In the genomic region with DNA sequence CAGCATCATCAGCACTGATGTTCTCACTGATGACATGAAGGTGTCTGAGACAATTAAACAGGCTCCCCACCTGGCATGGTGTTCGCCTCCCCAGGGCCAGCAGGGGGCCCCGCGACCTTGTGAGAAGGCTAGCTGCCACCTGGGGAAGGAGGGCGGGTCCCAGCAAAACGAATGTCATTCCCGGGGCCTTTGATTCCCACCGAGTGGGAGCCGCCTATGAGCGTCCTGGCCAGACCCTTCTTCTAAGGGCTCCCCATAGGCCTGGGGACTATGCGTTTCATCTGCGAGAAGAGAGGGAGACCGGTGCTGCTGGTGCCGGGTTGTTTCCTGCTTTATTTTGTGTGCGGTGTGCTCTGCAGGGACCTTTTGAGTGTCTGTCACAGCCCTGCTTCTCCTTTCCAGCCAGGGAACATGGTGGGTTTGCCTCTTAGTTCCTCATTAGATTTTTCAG, we compare ENCODE assay signal across 1 cellular context.
TF ChIP-seq lines count a peak whose summit lies in the region.

No MANE protein-coding gene starts in this region.

TF ChIP-seq in K562, 482 proteins besides CTCF, POLR2A, EP300 and RAD21 (continued from another document and continues in another):
- TF ChIP-seq, protein P1, sequence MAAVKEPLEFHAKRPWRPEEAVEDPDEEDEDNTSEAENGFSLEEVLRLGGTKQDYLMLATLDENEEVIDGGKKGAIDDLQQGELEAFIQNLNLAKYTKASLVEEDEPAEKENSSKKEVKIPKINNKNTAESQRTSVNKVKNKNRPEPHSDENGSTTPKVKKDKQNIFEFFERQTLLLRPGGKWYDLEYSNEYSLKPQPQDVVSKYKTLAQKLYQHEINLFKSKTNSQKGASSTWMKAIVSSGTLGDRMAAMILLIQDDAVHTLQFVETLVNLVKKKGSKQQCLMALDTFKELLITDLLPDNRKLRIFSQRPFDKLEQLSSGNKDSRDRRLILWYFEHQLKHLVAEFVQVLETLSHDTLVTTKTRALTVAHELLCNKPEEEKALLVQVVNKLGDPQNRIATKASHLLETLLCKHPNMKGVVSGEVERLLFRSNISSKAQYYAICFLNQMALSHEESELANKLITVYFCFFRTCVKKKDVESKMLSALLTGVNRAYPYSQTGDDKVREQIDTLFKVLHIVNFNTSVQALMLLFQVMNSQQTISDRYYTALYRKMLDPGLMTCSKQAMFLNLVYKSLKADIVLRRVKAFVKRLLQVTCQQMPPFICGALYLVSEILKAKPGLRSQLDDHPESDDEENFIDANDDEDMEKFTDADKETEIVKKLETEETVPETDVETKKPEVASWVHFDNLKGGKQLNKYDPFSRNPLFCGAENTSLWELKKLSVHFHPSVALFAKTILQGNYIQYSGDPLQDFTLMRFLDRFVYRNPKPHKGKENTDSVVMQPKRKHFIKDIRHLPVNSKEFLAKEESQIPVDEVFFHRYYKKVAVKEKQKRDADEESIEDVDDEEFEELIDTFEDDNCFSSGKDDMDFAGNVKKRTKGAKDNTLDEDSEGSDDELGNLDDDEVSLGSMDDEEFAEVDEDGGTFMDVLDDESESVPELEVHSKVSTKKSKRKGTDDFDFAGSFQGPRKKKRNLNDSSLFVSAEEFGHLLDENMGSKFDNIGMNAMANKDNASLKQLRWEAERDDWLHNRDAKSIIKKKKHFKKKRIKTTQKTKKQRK (IDR thresholded peaks at IDR 0.05; ENCODE audit: borderline replicate concordance, low read depth, low read length) = no peak
- TF ChIP-seq KLF13 (tag; IDR thresholded peaks at IDR 0.05; ENCODE audit: borderline replicate concordance, low read depth) (peak; percentile 44; the same call in 1 of the 2 replicates), HDAC2 (IDR thresholded peaks at IDR 0.05) (no peak), TEAD2 (tag; IDR thresholded peaks at IDR 0.05) (no peak), CXXC5 (CRISPR knock-in tag; IDR thresholded peaks at IDR 0.05) (no peak), ZNF232 (CRISPR knock-in tag; IDR thresholded peaks at IDR 0.05) (no peak), STAG1 (CRISPR knock-in tag; IDR thresholded peaks at IDR 0.05; ENCODE audit: borderline replicate concordance) (peak; percentile 22; the same call in 1 of the 2 replicates), KDM1A (IDR thresholded peaks at IDR 0.05) (no peak), CHCHD3 (CRISPR knock-in tag; IDR thresholded peaks at IDR 0.05) (no peak), PURB (CRISPR knock-in tag; IDR thresholded peaks at IDR 0.05; ENCODE audit: low read depth) (no peak), GABPA (tag; conservative IDR thresholded peaks at IDR 0.05; ENCODE audit: low read depth) (no peak), SMC3 (conservative IDR thresholded peaks at IDR 0.05; ENCODE audit: insufficient read depth, low read depth, low read length) (peak; percentile 75), ARNT (IDR thresholded peaks at IDR 0.05) (no peak), HEY1 (CRISPR knock-in tag; IDR thresholded peaks at IDR 0.05; ENCODE audit: borderline replicate concordance) (no peak), ZNF133 (CRISPR knock-in tag; IDR thresholded peaks at IDR 0.05) (no peak), ZNF12 (CRISPR knock-in tag; IDR thresholded peaks at IDR 0.05) (no peak), ZKSCAN8 (CRISPR knock-in tag; IDR thresholded peaks at IDR 0.05) (no peak), CTBP1 (IDR thresholded peaks at IDR 0.05; ENCODE audit: borderline replicate concordance) (peak; percentile 43; the same call in 1 of the 2 replicates), SMARCC2 (IDR thresholded peaks at IDR 0.05; ENCODE audit: low read depth) (no peak), KLF1 (tag; IDR thresholded peaks at IDR 0.05) (no peak), CHD2 (IDR thresholded peaks at IDR 0.05; ENCODE audit: low read depth, low read length) (no peak), PHTF2 (CRISPR knock-in tag; IDR thresholded peaks at IDR 0.05) (no peak), MYNN (IDR thresholded peaks at IDR 0.05) (no peak), MYNN (CRISPR knock-in tag; IDR thresholded peaks at IDR 0.05) (no peak)
- TF ChIP-seq, protein P2, sequence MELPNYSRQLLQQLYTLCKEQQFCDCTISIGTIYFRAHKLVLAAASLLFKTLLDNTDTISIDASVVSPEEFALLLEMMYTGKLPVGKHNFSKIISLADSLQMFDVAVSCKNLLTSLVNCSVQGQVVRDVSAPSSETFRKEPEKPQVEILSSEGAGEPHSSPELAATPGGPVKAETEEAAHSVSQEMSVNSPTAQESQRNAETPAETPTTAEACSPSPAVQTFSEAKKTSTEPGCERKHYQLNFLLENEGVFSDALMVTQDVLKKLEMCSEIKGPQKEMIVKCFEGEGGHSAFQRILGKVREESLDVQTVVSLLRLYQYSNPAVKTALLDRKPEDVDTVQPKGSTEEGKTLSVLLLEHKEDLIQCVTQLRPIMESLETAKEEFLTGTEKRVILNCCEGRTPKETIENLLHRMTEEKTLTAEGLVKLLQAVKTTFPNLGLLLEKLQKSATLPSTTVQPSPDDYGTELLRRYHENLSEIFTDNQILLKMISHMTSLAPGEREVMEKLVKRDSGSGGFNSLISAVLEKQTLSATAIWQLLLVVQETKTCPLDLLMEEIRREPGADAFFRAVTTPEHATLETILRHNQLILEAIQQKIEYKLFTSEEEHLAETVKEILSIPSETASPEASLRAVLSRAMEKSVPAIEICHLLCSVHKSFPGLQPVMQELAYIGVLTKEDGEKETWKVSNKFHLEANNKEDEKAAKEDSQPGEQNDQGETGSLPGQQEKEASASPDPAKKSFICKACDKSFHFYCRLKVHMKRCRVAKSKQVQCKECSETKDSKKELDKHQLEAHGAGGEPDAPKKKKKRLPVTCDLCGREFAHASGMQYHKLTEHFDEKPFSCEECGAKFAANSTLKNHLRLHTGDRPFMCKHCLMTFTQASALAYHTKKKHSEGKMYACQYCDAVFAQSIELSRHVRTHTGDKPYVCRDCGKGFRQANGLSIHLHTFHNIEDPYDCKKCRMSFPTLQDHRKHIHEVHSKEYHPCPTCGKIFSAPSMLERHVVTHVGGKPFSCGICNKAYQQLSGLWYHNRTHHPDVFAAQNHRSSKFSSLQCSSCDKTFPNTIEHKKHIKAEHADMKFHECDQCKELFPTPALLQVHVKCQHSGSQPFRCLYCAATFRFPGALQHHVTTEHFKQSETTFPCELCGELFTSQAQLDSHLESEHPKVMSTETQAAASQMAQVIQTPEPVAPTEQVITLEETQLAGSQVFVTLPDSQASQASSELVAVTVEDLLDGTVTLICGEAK (IDR thresholded peaks at IDR 0.05) = no peak
- TF ChIP-seq, protein P2 (CRISPR knock-in tag; IDR thresholded peaks at IDR 0.05) = no peak
- TF ChIP-seq, protein P3, sequence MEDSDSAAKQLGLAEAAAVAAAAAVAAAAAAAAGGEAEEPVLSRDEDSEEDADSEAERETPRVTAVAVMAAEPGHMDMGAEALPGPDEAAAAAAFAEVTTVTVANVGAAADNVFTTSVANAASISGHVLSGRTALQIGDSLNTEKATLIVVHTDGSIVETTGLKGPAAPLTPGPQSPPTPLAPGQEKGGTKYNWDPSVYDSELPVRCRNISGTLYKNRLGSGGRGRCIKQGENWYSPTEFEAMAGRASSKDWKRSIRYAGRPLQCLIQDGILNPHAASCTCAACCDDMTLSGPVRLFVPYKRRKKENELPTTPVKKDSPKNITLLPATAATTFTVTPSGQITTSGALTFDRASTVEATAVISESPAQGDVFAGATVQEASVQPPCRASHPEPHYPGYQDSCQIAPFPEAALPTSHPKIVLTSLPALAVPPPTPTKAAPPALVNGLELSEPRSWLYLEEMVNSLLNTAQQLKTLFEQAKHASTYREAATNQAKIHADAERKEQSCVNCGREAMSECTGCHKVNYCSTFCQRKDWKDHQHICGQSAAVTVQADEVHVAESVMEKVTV (CRISPR knock-in tag; IDR thresholded peaks at IDR 0.05) = 0 out of 2 replicates have a peak, but pooled peaks have one; percentile 44
- TF ChIP-seq, protein P4, sequence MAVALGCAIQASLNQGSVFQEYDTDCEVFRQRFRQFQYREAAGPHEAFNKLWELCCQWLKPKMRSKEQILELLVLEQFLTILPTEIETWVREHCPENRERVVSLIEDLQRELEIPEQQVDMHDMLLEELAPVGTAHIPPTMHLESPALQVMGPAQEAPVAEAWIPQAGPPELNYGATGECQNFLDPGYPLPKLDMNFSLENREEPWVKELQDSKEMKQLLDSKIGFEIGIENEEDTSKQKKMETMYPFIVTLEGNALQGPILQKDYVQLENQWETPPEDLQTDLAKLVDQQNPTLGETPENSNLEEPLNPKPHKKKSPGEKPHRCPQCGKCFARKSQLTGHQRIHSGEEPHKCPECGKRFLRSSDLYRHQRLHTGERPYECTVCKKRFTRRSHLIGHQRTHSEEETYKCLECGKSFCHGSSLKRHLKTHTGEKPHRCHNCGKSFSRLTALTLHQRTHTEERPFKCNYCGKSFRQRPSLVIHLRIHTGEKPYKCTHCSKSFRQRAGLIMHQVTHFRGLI (CRISPR knock-in tag; IDR thresholded peaks at IDR 0.05) = no peak
- TF ChIP-seq, protein P5, sequence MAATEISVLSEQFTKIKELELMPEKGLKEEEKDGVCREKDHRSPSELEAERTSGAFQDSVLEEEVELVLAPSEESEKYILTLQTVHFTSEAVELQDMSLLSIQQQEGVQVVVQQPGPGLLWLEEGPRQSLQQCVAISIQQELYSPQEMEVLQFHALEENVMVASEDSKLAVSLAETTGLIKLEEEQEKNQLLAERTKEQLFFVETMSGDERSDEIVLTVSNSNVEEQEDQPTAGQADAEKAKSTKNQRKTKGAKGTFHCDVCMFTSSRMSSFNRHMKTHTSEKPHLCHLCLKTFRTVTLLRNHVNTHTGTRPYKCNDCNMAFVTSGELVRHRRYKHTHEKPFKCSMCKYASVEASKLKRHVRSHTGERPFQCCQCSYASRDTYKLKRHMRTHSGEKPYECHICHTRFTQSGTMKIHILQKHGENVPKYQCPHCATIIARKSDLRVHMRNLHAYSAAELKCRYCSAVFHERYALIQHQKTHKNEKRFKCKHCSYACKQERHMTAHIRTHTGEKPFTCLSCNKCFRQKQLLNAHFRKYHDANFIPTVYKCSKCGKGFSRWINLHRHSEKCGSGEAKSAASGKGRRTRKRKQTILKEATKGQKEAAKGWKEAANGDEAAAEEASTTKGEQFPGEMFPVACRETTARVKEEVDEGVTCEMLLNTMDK (IDR thresholded peaks at IDR 0.05; ENCODE audit: borderline replicate concordance, insufficient read depth, low read depth, low read length, poor library complexity, severe bottlenecking) = peak; percentile 69
- TF ChIP-seq, protein P6, sequence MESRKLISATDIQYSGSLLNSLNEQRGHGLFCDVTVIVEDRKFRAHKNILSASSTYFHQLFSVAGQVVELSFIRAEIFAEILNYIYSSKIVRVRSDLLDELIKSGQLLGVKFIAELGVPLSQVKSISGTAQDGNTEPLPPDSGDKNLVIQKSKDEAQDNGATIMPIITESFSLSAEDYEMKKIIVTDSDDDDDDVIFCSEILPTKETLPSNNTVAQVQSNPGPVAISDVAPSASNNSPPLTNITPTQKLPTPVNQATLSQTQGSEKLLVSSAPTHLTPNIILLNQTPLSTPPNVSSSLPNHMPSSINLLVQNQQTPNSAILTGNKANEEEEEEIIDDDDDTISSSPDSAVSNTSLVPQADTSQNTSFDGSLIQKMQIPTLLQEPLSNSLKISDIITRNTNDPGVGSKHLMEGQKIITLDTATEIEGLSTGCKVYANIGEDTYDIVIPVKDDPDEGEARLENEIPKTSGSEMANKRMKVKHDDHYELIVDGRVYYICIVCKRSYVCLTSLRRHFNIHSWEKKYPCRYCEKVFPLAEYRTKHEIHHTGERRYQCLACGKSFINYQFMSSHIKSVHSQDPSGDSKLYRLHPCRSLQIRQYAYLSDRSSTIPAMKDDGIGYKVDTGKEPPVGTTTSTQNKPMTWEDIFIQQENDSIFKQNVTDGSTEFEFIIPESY (CRISPR knock-in tag; IDR thresholded peaks at IDR 0.05) = no peak
- TF ChIP-seq, protein P7, sequence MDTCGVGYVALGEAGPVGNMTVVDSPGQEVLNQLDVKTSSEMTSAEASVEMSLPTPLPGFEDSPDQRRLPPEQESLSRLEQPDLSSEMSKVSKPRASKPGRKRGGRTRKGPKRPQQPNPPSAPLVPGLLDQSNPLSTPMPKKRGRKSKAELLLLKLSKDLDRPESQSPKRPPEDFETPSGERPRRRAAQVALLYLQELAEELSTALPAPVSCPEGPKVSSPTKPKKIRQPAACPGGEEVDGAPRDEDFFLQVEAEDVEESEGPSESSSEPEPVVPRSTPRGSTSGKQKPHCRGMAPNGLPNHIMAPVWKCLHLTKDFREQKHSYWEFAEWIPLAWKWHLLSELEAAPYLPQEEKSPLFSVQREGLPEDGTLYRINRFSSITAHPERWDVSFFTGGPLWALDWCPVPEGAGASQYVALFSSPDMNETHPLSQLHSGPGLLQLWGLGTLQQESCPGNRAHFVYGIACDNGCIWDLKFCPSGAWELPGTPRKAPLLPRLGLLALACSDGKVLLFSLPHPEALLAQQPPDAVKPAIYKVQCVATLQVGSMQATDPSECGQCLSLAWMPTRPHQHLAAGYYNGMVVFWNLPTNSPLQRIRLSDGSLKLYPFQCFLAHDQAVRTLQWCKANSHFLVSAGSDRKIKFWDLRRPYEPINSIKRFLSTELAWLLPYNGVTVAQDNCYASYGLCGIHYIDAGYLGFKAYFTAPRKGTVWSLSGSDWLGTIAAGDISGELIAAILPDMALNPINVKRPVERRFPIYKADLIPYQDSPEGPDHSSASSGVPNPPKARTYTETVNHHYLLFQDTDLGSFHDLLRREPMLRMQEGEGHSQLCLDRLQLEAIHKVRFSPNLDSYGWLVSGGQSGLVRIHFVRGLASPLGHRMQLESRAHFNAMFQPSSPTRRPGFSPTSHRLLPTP (IDR thresholded peaks at IDR 0.05; ENCODE audit: borderline replicate concordance, extremely low read depth, insufficient read length) = no peak
